1 cellular context compared by ENCODE assay signal in the genomic region with DNA sequence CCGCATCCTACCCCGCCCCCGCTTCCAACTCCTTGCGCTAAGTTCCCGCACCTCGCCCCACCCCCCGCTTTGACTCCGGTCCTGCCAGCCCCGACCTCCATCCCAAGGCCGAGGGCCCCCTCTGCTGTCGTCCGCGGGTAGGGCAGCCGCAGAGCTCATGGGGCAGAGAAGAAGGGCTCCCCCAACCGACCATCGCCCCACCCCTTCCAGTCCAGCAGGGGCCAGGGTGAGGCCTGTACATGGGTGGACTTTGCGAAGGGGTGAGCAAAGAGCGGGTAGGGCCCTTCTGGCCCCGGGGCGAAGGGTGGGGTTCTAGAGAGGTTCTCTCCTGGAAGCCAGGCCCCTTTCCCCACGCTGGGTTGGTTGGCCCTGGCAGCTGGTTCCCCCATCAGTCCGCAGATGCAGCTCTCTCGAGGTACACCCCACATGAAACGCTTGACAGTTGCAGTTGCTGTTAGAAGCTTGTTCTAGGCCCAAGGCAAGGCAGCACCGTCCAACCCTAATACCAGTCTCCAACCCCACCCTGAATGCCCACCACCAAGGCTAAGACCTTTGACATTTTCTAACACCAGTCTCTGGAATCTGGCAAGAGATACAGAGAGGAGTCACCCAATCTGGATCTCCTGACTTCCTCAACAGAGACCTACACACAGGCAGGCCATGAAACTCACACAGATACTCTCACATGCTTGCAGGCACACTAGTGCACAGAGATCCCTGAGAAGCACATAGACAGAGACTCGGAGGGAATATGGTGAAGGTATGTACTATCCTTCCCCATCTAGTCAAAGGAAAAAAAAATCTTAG.
TF ChIP-seq lines count a peak whose summit lies in the region.

No MANE protein-coding gene starts in this region.

TF ChIP-seq in K562, 482 proteins besides CTCF, POLR2A, EP300 and RAD21 (continued from another document and continues in another):
- TF ChIP-seq, protein P1, sequence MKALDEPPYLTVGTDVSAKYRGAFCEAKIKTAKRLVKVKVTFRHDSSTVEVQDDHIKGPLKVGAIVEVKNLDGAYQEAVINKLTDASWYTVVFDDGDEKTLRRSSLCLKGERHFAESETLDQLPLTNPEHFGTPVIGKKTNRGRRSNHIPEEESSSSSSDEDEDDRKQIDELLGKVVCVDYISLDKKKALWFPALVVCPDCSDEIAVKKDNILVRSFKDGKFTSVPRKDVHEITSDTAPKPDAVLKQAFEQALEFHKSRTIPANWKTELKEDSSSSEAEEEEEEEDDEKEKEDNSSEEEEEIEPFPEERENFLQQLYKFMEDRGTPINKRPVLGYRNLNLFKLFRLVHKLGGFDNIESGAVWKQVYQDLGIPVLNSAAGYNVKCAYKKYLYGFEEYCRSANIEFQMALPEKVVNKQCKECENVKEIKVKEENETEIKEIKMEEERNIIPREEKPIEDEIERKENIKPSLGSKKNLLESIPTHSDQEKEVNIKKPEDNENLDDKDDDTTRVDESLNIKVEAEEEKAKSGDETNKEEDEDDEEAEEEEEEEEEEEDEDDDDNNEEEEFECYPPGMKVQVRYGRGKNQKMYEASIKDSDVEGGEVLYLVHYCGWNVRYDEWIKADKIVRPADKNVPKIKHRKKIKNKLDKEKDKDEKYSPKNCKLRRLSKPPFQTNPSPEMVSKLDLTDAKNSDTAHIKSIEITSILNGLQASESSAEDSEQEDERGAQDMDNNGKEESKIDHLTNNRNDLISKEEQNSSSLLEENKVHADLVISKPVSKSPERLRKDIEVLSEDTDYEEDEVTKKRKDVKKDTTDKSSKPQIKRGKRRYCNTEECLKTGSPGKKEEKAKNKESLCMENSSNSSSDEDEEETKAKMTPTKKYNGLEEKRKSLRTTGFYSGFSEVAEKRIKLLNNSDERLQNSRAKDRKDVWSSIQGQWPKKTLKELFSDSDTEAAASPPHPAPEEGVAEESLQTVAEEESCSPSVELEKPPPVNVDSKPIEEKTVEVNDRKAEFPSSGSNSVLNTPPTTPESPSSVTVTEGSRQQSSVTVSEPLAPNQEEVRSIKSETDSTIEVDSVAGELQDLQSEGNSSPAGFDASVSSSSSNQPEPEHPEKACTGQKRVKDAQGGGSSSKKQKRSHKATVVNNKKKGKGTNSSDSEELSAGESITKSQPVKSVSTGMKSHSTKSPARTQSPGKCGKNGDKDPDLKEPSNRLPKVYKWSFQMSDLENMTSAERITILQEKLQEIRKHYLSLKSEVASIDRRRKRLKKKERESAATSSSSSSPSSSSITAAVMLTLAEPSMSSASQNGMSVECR (CRISPR knock-in tag; IDR thresholded peaks at IDR 0.05) = peak; percentile 78; the same call in 1 of the 2 replicates
- TF ChIP-seq, protein P2, sequence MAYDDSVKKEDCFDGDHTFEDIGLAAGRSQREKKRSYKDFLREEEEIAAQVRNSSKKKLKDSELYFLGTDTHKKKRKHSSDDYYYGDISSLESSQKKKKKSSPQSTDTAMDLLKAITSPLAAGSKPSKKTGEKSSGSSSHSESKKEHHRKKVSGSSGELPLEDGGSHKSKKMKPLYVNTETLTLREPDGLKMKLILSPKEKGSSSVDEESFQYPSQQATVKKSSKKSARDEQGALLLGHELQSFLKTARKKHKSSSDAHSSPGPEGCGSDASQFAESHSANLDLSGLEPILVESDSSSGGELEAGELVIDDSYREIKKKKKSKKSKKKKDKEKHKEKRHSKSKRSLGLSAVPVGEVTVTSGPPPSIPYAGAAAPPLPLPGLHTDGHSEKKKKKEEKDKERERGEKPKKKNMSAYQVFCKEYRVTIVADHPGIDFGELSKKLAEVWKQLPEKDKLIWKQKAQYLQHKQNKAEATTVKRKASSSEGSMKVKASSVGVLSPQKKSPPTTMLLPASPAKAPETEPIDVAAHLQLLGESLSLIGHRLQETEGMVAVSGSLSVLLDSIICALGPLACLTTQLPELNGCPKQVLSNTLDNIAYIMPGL (CRISPR knock-in tag; IDR thresholded peaks at IDR 0.05) = peak; percentile 78; the same call in 1 of the 2 replicates
- no peak for TF ChIP-seq SRSF3 (IDR thresholded peaks at IDR 0.05; ENCODE audit: insufficient read depth, low read length)
- TF ChIP-seq ZNF124 (CRISPR knock-in tag; IDR thresholded peaks at IDR 0.05) = no peak
- TF ChIP-seq EP400 (IDR thresholded peaks at IDR 0.05) = no peak
- no peak for TF ChIP-seq ZNF586 (CRISPR knock-in tag; conservative IDR thresholded peaks at IDR 0.05)
- no peak for TF ChIP-seq BRD9 (IDR thresholded peaks at IDR 0.05; ENCODE audit: low read depth, partially characterized antibody)
- TF ChIP-seq ZEB2 (IDR thresholded peaks at IDR 0.05) = no peak
- no peak for TF ChIP-seq ZBTB8A (IDR thresholded peaks at IDR 0.05; ENCODE audit: partially characterized antibody)
- TF ChIP-seq, protein P3, sequence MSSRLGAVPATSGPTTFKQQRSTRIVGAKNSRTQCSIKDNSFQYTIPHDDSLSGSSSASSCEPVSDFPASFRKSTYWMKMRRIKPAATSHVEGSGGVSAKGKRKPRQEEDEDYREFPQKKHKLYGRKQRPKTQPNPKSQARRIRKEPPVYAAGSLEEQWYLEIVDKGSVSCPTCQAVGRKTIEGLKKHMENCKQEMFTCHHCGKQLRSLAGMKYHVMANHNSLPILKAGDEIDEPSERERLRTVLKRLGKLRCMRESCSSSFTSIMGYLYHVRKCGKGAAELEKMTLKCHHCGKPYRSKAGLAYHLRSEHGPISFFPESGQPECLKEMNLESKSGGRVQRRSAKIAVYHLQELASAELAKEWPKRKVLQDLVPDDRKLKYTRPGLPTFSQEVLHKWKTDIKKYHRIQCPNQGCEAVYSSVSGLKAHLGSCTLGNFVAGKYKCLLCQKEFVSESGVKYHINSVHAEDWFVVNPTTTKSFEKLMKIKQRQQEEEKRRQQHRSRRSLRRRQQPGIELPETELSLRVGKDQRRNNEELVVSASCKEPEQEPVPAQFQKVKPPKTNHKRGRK (tag; IDR thresholded peaks at IDR 0.05) = no peak
- TF ChIP-seq, protein P4, sequence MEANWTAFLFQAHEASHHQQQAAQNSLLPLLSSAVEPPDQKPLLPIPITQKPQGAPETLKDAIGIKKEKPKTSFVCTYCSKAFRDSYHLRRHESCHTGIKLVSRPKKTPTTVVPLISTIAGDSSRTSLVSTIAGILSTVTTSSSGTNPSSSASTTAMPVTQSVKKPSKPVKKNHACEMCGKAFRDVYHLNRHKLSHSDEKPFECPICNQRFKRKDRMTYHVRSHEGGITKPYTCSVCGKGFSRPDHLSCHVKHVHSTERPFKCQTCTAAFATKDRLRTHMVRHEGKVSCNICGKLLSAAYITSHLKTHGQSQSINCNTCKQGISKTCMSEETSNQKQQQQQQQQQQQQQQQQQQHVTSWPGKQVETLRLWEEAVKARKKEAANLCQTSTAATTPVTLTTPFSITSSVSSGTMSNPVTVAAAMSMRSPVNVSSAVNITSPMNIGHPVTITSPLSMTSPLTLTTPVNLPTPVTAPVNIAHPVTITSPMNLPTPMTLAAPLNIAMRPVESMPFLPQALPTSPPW (CRISPR knock-in tag; IDR thresholded peaks at IDR 0.05) = peak; percentile 88
- no peak for TF ChIP-seq CBFA2T3 (IDR thresholded peaks at IDR 0.05)
- TF ChIP-seq, protein P5, sequence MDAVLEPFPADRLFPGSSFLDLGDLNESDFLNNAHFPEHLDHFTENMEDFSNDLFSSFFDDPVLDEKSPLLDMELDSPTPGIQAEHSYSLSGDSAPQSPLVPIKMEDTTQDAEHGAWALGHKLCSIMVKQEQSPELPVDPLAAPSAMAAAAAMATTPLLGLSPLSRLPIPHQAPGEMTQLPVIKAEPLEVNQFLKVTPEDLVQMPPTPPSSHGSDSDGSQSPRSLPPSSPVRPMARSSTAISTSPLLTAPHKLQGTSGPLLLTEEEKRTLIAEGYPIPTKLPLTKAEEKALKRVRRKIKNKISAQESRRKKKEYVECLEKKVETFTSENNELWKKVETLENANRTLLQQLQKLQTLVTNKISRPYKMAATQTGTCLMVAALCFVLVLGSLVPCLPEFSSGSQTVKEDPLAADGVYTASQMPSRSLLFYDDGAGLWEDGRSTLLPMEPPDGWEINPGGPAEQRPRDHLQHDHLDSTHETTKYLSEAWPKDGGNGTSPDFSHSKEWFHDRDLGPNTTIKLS (IDR thresholded peaks at IDR 0.05; ENCODE audit: borderline replicate concordance, low read depth) = no peak
- TF ChIP-seq HEY1 (CRISPR knock-in tag; IDR thresholded peaks at IDR 0.05; ENCODE audit: borderline replicate concordance) = no peak
- TF ChIP-seq, protein P6, sequence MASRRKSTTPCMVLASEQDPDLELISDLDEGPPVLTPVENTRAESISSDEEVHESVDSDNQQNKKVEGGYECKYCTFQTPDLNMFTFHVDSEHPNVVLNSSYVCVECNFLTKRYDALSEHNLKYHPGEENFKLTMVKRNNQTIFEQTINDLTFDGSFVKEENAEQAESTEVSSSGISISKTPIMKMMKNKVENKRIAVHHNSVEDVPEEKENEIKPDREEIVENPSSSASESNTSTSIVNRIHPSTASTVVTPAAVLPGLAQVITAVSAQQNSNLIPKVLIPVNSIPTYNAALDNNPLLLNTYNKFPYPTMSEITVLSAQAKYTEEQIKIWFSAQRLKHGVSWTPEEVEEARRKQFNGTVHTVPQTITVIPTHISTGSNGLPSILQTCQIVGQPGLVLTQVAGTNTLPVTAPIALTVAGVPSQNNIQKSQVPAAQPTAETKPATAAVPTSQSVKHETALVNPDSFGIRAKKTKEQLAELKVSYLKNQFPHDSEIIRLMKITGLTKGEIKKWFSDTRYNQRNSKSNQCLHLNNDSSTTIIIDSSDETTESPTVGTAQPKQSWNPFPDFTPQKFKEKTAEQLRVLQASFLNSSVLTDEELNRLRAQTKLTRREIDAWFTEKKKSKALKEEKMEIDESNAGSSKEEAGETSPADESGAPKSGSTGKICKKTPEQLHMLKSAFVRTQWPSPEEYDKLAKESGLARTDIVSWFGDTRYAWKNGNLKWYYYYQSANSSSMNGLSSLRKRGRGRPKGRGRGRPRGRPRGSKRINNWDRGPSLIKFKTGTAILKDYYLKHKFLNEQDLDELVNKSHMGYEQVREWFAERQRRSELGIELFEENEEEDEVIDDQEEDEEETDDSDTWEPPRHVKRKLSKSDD (conservative IDR thresholded peaks at IDR 0.05; ENCODE audit: low read length) = no peak
- TF ChIP-seq, protein P7, sequence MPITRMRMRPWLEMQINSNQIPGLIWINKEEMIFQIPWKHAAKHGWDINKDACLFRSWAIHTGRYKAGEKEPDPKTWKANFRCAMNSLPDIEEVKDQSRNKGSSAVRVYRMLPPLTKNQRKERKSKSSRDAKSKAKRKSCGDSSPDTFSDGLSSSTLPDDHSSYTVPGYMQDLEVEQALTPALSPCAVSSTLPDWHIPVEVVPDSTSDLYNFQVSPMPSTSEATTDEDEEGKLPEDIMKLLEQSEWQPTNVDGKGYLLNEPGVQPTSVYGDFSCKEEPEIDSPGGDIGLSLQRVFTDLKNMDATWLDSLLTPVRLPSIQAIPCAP (CRISPR knock-in tag; IDR thresholded peaks at IDR 0.05; ENCODE audit: borderline replicate concordance) = no peak
- TF ChIP-seq STAT5B (CRISPR knock-in tag; IDR thresholded peaks at IDR 0.05) = no peak
- TF ChIP-seq MAZ (CRISPR knock-in tag; conservative IDR thresholded peaks at IDR 0.05 in 1 of 2, IDR thresholded peaks at IDR 0.05 in 1 of 2) = peak; percentile 32 to 94; a peak in 3 of 4 replicates
- TF ChIP-seq, protein P8, sequence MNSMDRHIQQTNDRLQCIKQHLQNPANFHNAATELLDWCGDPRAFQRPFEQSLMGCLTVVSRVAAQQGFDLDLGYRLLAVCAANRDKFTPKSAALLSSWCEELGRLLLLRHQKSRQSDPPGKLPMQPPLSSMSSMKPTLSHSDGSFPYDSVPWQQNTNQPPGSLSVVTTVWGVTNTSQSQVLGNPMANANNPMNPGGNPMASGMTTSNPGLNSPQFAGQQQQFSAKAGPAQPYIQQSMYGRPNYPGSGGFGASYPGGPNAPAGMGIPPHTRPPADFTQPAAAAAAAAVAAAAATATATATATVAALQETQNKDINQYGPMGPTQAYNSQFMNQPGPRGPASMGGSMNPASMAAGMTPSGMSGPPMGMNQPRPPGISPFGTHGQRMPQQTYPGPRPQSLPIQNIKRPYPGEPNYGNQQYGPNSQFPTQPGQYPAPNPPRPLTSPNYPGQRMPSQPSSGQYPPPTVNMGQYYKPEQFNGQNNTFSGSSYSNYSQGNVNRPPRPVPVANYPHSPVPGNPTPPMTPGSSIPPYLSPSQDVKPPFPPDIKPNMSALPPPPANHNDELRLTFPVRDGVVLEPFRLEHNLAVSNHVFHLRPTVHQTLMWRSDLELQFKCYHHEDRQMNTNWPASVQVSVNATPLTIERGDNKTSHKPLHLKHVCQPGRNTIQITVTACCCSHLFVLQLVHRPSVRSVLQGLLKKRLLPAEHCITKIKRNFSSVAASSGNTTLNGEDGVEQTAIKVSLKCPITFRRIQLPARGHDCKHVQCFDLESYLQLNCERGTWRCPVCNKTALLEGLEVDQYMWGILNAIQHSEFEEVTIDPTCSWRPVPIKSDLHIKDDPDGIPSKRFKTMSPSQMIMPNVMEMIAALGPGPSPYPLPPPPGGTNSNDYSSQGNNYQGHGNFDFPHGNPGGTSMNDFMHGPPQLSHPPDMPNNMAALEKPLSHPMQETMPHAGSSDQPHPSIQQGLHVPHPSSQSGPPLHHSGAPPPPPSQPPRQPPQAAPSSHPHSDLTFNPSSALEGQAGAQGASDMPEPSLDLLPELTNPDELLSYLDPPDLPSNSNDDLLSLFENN (IDR thresholded peaks at IDR 0.05; ENCODE audit: low read depth in 2 of 2, low read length in 2 of 2) = peak in 1 of 2 experiments; percentile 35; a peak in 1 of 4 replicates
- no peak for TF ChIP-seq ZNF507 (tag; conservative IDR thresholded peaks at IDR 0.05)
- no peak for TF ChIP-seq ZNF175 (CRISPR knock-in tag; IDR thresholded peaks at IDR 0.05; ENCODE audit: low read depth)
- TF ChIP-seq, protein P9, sequence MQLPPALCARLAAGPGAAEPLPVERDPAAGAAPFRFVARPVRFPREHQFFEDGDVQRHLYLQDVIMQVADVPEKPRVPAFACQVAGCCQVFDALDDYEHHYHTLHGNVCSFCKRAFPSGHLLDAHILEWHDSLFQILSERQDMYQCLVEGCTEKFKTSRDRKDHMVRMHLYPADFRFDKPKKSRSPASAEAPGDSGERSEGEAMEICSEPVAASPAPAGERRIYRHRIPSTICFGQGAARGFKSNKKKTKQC (CRISPR knock-in tag; IDR thresholded peaks at IDR 0.05) = no peak
- TF ChIP-seq, protein P10, sequence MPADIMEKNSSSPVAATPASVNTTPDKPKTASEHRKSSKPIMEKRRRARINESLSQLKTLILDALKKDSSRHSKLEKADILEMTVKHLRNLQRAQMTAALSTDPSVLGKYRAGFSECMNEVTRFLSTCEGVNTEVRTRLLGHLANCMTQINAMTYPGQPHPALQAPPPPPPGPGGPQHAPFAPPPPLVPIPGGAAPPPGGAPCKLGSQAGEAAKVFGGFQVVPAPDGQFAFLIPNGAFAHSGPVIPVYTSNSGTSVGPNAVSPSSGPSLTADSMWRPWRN (IDR thresholded peaks at IDR 0.05; ENCODE audit: low read depth) = no peak
- no peak for TF ChIP-seq ZZZ3 (IDR thresholded peaks at IDR 0.05)
- TF ChIP-seq ZNF445 (CRISPR knock-in tag; IDR thresholded peaks at IDR 0.05; ENCODE audit: low read depth) = no peak
- no peak for TF ChIP-seq NUFIP1 (IDR thresholded peaks at IDR 0.05; ENCODE audit: partially characterized antibody)
- no peak for TF ChIP-seq IFI16 (CRISPR knock-in tag; IDR thresholded peaks at IDR 0.05)
